ENCODE assay signal across 1 cellular context in genomic region chr4:75673027-75673958, GRCh38.
TF ChIP-seq lines count a peak whose summit lies in the region.

Gene G3BP2 (minus strand): TSS chr4:75673411. CDS start chr4:75662025, 11,386 bp downstream.

TF ChIP-seq in K562, 482 proteins besides CTCF, POLR2A, EP300 and RAD21 (continued from another document and continues in another):
- TF ChIP-seq ZNF639 (CRISPR knock-in tag; conservative IDR thresholded peaks at IDR 0.05 in 1 of 2, IDR thresholded peaks at IDR 0.05 in 1 of 2) (peak in 1 of 2 experiments; percentile 98; a peak in 2 of 4 replicates), STAG1 (CRISPR knock-in tag; IDR thresholded peaks at IDR 0.05; ENCODE audit: borderline replicate concordance) (no peak), TRIM25 (IDR thresholded peaks at IDR 0.05; ENCODE audit: borderline replicate concordance) (peak; percentile 61; the same call in 1 of the 2 replicates), RNF2 (IDR thresholded peaks at IDR 0.05) (peak; percentile 75), RFX5 (IDR thresholded peaks at IDR 0.05; ENCODE audit: low read depth, low read length) (no peak), TFAP4 (CRISPR knock-in tag; IDR thresholded peaks at IDR 0.05; ENCODE audit: borderline replicate concordance) (peak; percentile 93), TCF7 (IDR thresholded peaks at IDR 0.05; ENCODE audit: borderline replicate concordance) (no peak), MCM7 (IDR thresholded peaks at IDR 0.05) (no peak), FIP1L1 (IDR thresholded peaks at IDR 0.05; ENCODE audit: low read depth, low read length, poor library complexity, severe bottlenecking) (peak; percentile 53), ESRRA (IDR thresholded peaks at IDR 0.05; ENCODE audit: borderline replicate concordance, low read depth) (peak; percentile 22; the same call in 1 of the 2 replicates), GATAD2A (IDR thresholded peaks at IDR 0.05) (no peak), PHF20 (IDR thresholded peaks at IDR 0.05; ENCODE audit: partially characterized antibody) (peak; percentile 61), CCAR2 (IDR thresholded peaks at IDR 0.05; ENCODE audit: low read depth, low read length) (no peak), KDM5B (IDR thresholded peaks at IDR 0.05; ENCODE audit: insufficient replicate concordance, low read depth, low read length) (peak; percentile 93), RNF219 (CRISPR knock-in tag; IDR thresholded peaks at IDR 0.05) (no peak), ZNF518B (CRISPR knock-in tag; IDR thresholded peaks at IDR 0.05) (no peak), ZNF561 (CRISPR knock-in tag; conservative IDR thresholded peaks at IDR 0.05) (no peak), TCFL5 (CRISPR knock-in tag; conservative IDR thresholded peaks at IDR 0.05) (no peak), ZC3H8 (IDR thresholded peaks at IDR 0.05) (no peak), MECOM (CRISPR knock-in tag; IDR thresholded peaks at IDR 0.05) (0 out of 2 replicates have a peak, but pooled peaks have one; percentile 14), ASH1L (IDR thresholded peaks at IDR 0.05; ENCODE audit: borderline replicate concordance, low read depth, partially characterized antibody) (no peak), HDAC3 (IDR thresholded peaks at IDR 0.05; ENCODE audit: borderline replicate concordance, partially characterized antibody) (no peak), SMARCA5 (IDR thresholded peaks at IDR 0.05) (peak; percentile 67; the same call in 1 of the 2 replicates), DNMT1 (IDR thresholded peaks at IDR 0.05) (0 out of 2 replicates have a peak, but pooled peaks have one; percentile 50)
- TF ChIP-seq, protein P1, sequence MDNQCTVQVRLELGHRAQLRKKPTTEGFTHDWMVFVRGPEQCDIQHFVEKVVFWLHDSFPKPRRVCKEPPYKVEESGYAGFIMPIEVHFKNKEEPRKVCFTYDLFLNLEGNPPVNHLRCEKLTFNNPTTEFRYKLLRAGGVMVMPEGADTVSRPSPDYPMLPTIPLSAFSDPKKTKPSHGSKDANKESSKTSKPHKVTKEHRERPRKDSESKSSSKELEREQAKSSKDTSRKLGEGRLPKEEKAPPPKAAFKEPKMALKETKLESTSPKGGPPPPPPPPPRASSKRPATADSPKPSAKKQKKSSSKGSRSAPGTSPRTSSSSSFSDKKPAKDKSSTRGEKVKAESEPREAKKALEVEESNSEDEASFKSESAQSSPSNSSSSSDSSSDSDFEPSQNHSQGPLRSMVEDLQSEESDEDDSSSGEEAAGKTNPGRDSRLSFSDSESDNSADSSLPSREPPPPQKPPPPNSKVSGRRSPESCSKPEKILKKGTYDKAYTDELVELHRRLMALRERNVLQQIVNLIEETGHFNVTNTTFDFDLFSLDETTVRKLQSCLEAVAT (IDR thresholded peaks at IDR 0.05), result peak; percentile 35 to 82; a peak in 2 of 4 replicates
- TF ChIP-seq, protein P2, sequence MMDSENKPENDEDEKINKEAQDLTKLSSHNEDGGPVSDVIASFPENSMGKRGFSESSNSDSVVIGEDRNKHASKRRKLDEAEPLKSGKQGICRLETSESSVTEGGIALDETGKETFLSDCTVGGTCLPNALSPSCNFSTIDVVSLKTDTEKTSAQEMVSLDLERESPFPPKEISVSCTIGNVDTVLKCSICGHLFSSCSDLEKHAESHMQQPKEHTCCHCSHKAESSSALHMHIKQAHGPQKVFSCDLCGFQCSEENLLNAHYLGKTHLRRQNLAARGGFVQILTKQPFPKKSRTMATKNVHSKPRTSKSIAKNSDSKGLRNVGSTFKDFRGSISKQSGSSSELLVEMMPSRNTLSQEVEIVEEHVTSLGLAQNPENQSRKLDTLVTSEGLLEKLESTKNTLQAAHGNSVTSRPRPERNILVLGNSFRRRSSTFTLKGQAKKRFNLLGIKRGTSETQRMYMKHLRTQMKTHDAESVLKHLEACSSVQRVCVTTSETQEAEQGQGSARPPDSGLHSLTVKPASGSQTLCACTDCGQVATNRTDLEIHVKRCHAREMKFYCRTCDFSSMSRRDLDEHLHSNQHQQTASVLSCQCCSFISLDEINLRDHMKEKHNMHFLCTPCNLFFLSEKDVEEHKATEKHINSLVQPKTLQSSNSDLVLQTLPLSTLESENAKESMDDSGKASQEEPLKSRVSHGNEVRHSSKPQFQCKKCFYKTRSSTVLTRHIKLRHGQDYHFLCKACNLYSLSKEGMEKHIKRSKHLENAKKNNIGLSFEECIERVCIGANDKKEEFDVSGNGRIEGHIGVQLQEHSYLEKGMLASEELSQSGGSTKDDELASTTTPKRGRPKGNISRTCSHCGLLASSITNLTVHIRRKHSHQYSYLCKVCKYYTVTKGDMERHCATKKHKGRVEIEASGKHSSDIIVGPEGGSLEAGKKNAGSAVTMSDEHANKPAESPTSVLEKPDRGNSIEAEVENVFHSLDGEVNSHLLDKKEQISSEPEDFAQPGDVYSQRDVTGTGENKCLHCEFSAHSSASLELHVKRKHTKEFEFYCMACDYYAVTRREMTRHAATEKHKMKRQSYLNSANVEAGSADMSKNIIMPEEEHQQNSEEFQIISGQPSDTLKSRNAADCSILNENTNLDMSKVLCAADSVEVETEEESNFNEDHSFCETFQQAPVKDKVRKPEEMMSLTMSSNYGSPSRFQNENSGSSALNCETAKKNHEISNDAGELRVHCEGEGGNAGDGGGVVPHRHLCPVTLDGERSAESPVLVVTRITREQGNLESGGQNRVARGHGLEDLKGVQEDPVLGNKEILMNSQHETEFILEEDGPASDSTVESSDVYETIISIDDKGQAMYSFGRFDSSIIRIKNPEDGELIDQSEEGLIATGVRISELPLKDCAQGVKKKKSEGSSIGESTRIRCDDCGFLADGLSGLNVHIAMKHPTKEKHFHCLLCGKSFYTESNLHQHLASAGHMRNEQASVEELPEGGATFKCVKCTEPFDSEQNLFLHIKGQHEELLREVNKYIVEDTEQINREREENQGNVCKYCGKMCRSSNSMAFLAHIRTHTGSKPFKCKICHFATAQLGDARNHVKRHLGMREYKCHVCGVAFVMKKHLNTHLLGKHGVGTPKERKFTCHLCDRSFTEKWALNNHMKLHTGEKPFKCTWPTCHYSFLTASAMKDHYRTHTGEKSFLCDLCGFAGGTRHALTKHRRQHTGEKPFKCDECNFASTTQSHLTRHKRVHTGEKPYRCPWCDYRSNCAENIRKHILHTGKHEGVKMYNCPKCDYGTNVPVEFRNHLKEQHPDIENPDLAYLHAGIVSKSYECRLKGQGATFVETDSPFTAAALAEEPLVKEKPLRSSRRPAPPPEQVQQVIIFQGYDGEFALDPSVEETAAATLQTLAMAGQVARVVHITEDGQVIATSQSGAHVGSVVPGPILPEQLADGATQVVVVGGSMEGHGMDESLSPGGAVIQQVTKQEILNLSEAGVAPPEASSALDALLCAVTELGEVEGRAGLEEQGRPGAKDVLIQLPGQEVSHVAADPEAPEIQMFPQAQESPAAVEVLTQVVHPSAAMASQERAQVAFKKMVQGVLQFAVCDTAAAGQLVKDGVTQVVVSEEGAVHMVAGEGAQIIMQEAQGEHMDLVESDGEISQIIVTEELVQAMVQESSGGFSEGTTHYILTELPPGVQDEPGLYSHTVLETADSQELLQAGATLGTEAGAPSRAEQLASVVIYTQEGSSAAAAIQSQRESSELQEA (IDR thresholded peaks at IDR 0.05; ENCODE audit: low read depth), result peak; percentile 92
- TF ChIP-seq, protein P3, sequence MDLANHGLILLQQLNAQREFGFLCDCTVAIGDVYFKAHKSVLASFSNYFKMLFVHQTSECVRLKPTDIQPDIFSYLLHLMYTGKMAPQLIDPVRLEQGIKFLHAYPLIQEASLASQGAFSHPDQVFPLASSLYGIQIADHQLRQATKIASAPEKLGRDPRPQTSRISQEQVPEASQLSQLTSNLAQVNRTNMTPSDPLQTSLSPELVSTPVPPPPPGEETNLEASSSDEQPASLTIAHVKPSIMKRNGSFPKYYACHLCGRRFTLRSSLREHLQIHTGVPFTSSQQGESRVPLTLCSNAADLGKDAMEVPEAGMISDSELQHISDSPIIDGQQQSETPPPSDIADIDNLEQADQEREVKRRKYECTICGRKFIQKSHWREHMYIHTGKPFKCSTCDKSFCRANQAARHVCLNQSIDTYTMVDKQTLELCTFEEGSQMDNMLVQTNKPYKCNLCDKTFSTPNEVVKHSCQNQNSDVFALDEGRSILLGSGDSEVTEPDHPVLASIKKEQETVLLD (IDR thresholded peaks at IDR 0.05), result peak; percentile 90
- TF ChIP-seq, protein P4, sequence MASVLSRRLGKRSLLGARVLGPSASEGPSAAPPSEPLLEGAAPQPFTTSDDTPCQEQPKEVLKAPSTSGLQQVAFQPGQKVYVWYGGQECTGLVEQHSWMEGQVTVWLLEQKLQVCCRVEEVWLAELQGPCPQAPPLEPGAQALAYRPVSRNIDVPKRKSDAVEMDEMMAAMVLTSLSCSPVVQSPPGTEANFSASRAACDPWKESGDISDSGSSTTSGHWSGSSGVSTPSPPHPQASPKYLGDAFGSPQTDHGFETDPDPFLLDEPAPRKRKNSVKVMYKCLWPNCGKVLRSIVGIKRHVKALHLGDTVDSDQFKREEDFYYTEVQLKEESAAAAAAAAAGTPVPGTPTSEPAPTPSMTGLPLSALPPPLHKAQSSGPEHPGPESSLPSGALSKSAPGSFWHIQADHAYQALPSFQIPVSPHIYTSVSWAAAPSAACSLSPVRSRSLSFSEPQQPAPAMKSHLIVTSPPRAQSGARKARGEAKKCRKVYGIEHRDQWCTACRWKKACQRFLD (CRISPR knock-in tag; IDR thresholded peaks at IDR 0.05), result peak; percentile 96
- TF ChIP-seq, protein P5, sequence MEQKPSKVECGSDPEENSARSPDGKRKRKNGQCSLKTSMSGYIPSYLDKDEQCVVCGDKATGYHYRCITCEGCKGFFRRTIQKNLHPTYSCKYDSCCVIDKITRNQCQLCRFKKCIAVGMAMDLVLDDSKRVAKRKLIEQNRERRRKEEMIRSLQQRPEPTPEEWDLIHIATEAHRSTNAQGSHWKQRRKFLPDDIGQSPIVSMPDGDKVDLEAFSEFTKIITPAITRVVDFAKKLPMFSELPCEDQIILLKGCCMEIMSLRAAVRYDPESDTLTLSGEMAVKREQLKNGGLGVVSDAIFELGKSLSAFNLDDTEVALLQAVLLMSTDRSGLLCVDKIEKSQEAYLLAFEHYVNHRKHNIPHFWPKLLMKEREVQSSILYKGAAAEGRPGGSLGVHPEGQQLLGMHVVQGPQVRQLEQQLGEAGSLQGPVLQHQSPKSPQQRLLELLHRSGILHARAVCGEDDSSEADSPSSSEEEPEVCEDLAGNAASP (IDR thresholded peaks at IDR 0.05), result no peak
